Comparison of ENCODE assay signal across 8 cellular contexts in the genomic region with DNA sequence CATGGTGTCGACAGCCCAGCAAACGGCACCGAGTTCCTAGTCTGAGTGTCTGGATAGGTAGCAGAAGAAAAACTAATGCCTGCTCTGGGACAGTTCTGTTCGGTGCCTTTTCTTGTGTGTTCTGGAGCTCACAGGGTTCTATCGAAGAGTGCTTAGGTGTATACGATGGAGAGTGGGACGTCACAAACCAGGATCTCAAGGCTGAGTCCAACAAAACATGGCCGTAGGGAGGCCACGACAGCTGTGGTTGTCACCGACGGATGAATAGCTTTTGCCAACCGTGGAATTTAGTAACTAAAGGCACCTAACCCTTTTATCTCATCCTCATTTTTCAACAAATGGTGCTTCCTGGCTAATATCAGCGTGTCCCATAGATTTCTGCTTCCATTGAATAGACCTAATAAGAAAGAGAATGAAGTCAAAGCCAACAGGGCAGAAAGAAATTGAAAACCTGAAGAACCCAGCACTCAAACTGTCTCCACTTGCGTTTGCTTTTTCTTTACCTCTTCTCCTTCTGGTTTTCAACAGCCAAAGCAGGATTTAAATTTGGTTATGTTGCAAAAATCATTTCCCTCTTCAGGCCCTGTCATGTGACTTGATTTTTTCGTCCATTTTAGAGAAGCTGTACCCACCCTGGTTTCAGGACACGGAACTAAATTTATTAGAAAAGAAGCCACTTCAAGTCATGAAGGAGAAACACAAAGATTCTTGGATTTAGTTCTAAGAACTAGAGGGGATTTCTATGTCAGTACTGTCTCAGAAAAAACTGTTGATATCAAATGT. TPM values are rescaled to one million over a fixed set of nuclear protein-coding genes. Genes with fewer than 3 reads are reported as not detected.
DNase-seq lines count a peak whose midpoint lies in the region; ATAC-seq and TF ChIP-seq lines count a peak whose summit lies in the region.

No MANE protein-coding gene starts in this region.

- H3K36me3 Mint-ChIP-seq in type B pancreatic cell, result peaks cover 7% of the 10 kb centered on the region

- H3K4me3 Mint-ChIP-seq in type B pancreatic cell, result peak overlapping the region; percentile 99

- intact Hi-C loops in lower lobe of right lung (cut with DNase I), result no loop called here

- H3K27me3 ChIP-seq in lower lobe of right lung (ENCODE audit: low read depth), result no peaks in the 10 kb centered on the region

- no peaks in the 10 kb centered on the region for H3K9me3 ChIP-seq in lower lobe of right lung

- H3K27me3 Mint-ChIP-seq in type B pancreatic cell, result no peaks in the 10 kb centered on the region

- H3K36me3 ChIP-seq in lower lobe of right lung, result peaks cover 19% of the 10 kb centered on the region

- peaks cover 26% of the 10 kb centered on the region for H3K4me1 ChIP-seq in lower lobe of right lung

- peaks cover 8% of the 10 kb centered on the region for H3K4me1 Mint-ChIP-seq in type B pancreatic cell (ENCODE audit: unreplicated experiment)

- H3K4me3 ChIP-seq in Jurkat, Clone E6-1 (ENCODE audit: low read length), result peak overlapping the region; percentile 89
- H3K4me3 ChIP-seq in astrocyte of the cerebellum (ENCODE audit: low read depth, low read length) (peak overlapping the region; percentile 96), lower lobe of right lung (peak overlapping the region; percentile 96)

- in situ Hi-C loops in astrocyte of the cerebellum (cut with HindIII; ENCODE audit: low sequenced_read_pairs), result no loop called here

- peak overlapping the region; percentile 96 for H3K27ac ChIP-seq in lower lobe of right lung

- H3K27ac Mint-ChIP-seq in type B pancreatic cell, result peak overlapping the region; percentile 91

- no peak for TF ChIP-seq CTCF in astrocyte of the cerebellum (IDR thresholded peaks at IDR 0.05; ENCODE audit: low read depth, low read length, missing control alignments)
- no peak for TF ChIP-seq CTCF in lower lobe of right lung (IDR thresholded peaks at IDR 0.05)
- no peak for TF ChIP-seq CTCF in type B pancreatic cell (conservative IDR thresholded peaks at IDR 0.05)

- H3K9me3 Mint-ChIP-seq in type B pancreatic cell, result no peaks in the 10 kb centered on the region

- DNase-seq in NCI-H510A treated with DMSO at 0.1 percent for 48 hours (lab: John Stamatoyannopoulos, UW) (peak; percentile 51), NCI-H510A (lab: John Stamatoyannopoulos, UW) (no peak), astrocyte of the cerebellum (ENCODE audit: low read depth) (no peak), lower lobe of right lung (no peak), type B pancreatic cell (ENCODE audit: extremely low spot score, unreplicated experiment) (no peak)
- no peak for DNase-seq in Jurkat, Clone E6-1 (ENCODE audit: low read depth, low spot score)
- DNase-seq in stimulated activated CD4-positive, alpha-beta T cell treated with anti-CD3 and anti-CD28 coated beads, Interleukin-15, amount 100 ng/mL, for 24 hours, result no peak

- ATAC-seq in lower lobe of right lung (no peak), GM21619 (IDR thresholded peaks at IDR 0.05; ENCODE audit: unreplicated experiment) (no peak)

RNA-seq across cellular contexts. Expression of a gene that starts 0.8 kb away (rescaled TPM):
- polyA plus RNA-seq in Jurkat, Clone E6-1 (2012; ENCODE audit: insufficient read depth, insufficient read length), result 5.8 TPM
- total RNA-seq in lower lobe of right lung (23.1 TPM), type B pancreatic cell (ENCODE audit: low replicate concordance) (11.1 and 12.0 TPM in 2 replicates)

RNA-seq across cellular contexts. Expression of a gene that starts 42.9 kb away (rescaled TPM):
- 35.5 TPM for polyA plus RNA-seq in Jurkat, Clone E6-1 (2012; ENCODE audit: insufficient read depth, insufficient read length)
- total RNA-seq in lower lobe of right lung (36.5 TPM), type B pancreatic cell (ENCODE audit: low replicate concordance) (52.0 and 80.2 TPM in 2 replicates)
